Comparison of ENCODE assay signal across 12 cellular contexts in the genomic region with DNA sequence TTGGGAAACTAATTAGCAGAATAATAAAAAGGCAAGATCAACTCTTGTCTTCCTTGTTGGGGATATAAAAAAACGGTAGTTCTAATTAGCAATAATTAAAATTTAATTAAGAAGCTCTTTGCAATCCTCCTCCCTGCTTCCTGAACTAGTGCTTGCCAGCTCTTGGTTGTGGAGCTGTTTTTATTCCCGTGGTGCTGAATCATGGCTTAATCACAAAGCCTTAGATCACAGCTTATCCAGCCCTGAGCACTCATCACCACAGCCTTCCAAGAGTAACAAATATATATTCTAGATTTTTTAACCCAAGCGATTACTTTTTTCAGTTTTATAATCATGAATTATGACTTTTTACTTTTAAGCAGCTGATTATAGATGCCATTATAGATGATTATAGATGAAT.
A peak's percentile ranks its signal among the peaks of the same experiment; 100 is the strongest.
DNase-seq lines count a peak whose midpoint lies in the region; ATAC-seq, FAIRE-seq and TF ChIP-seq lines count a peak whose summit lies in the region.
"Had no signal": no experiment of that assay in that cellular context is flagged by ENCODE, and none has a peak within 500 bp of the region (broad histone marks: within the 10 kb centered on the region; RNA-seq: fewer than 3 reads in every experiment).

No MANE protein-coding gene starts in this region.

- DNase-seq in CMK (ENCODE audit: low read depth) = peak; percentile 7
- DNase-seq in HTR-8/SVneo (ENCODE audit: insufficient read length, low spot score) = peak; percentile 8
- peak; percentile 50 for DNase-seq in amniotic epithelial cell (ENCODE audit: low read depth)
- DNase-seq in iPS DF 6.9 (ENCODE audit: low read depth, low spot score) = peak; percentile 4
- no peak for DNase-seq in stimulated activated naive CD8-positive, alpha-beta T cell treated with anti-CD3 and anti-CD28 coated beads, Interleukin-15, Interleukin-2, amounts not matched to agents 100 U/mL and 50 U/mL, for 24 hours
- no peak for DNase-seq in hippocampal formation (lab: John Stamatoyannopoulos, UW)
- no peak for DNase-seq in CD8-positive, alpha-beta T cell
- DNase-seq: activated CD4-positive, alpha-beta T cell treated with anti-CD3 and anti-CD28 coated beads for 48 hours; effector CD8-positive, alpha-beta T cell; transverse colon had no signal

- H3K4me3 ChIP-seq in iPS DF 6.9 (ENCODE audit: low read length) = no peak overlapping the region
- H3K4me3 ChIP-seq in CD8-positive, alpha-beta T cell (ENCODE audit: low read depth, low read length) = no peak overlapping the region
- H3K4me3 ChIP-seq: transverse colon had no signal

- no peak for ATAC-seq in stimulated activated naive CD8-positive, alpha-beta T cell treated with anti-CD3 and anti-CD28 coated beads, Interleukin-15, Interleukin-2, amounts not matched to agents 100 U/mL and 50 U/mL, for 24 hours
- ATAC-seq in HG02852 (IDR thresholded peaks at IDR 0.05; ENCODE audit: unreplicated experiment) = no peak
- ATAC-seq in CD8-positive, alpha-beta T cell = no peak

- TF ChIP-seq CTCF in CD8-positive, alpha-beta T cell (IDR thresholded peaks at IDR 0.05) = no peak

- H3K27ac ChIP-seq in iPS DF 6.9 (ENCODE audit: low read length) = no peak overlapping the region
- no peak overlapping the region for H3K27ac ChIP-seq in CD8-positive, alpha-beta T cell (ENCODE audit: low read depth, low read length)
- H3K27ac ChIP-seq: transverse colon had no signal

- no peak overlapping the region for H3K27ac Mint-ChIP-seq in CD8-positive, alpha-beta T cell
- H3K27ac Mint-ChIP-seq: activated naive CD4-positive, alpha-beta T cell treated with anti-CD3 and anti-CD28 coated beads, Interleukin-2, amount 50 U/mL, for 24 hours had no signal

- no peaks in the 10 kb centered on the region for H3K9me3 Mint-ChIP-seq in CD8-positive, alpha-beta T cell
- H3K9me3 Mint-ChIP-seq: activated naive CD4-positive, alpha-beta T cell treated with anti-CD3 and anti-CD28 coated beads, Interleukin-2, amount 50 U/mL, for 24 hours had no signal

- POLR2A ChIA-PET in CD8-positive, alpha-beta T cell (lab: Charles Lee) = interaction anchor here (0.6 kb wide), 1 partner anchor 144 kb away, joined by 3 read pairs; no protein-coding TSS in a partner anchor

- peaks cover 19% of the 10 kb centered on the region for H3K27me3 Mint-ChIP-seq in CD8-positive, alpha-beta T cell (ENCODE audit: low read depth)

- no peaks in the 10 kb centered on the region for H3K27me3 ChIP-seq in iPS DF 6.9 (ENCODE audit: control insufficient read depth, insufficient read depth, low read length)
- H3K27me3 ChIP-seq in CD8-positive, alpha-beta T cell (ENCODE audit: insufficient read depth, low read length) = peaks cover 3% of the 10 kb centered on the region

- H3K4me1 Mint-ChIP-seq in CD8-positive, alpha-beta T cell (ENCODE audit: low read depth) = no peaks in the 10 kb centered on the region
- H3K4me1 Mint-ChIP-seq: activated naive CD4-positive, alpha-beta T cell treated with anti-CD3 and anti-CD28 coated beads, Interleukin-2, amount 50 U/mL, for 24 hours had no signal

- intact Hi-C loops in CD8-positive, alpha-beta T cell (cut with DNase I, micrococcal nuclease) = no loop called here

- no peak overlapping the region for H3K4me3 Mint-ChIP-seq in CD8-positive, alpha-beta T cell
- H3K4me3 Mint-ChIP-seq: activated naive CD4-positive, alpha-beta T cell treated with anti-CD3 and anti-CD28 coated beads, Interleukin-2, amount 50 U/mL, for 24 hours had no signal

- FAIRE-seq in HTR-8/SVneo (lab: Jason Lieb, UNC) = no peak

- H3K36me3 ChIP-seq in iPS DF 6.9 (ENCODE audit: control insufficient read depth, insufficient read depth, low read length) = no peaks in the 10 kb centered on the region
- no peaks in the 10 kb centered on the region for H3K36me3 ChIP-seq in CD8-positive, alpha-beta T cell (ENCODE audit: insufficient read depth, low read length)
- H3K36me3 ChIP-seq: transverse colon had no signal

- no peaks in the 10 kb centered on the region for H3K4me1 ChIP-seq in iPS DF 6.9 (ENCODE audit: control insufficient read depth, insufficient read depth, low read length)
- no peaks in the 10 kb centered on the region for H3K4me1 ChIP-seq in CD8-positive, alpha-beta T cell (ENCODE audit: insufficient read depth, low read length)
- H3K4me1 ChIP-seq: transverse colon had no signal

- no peaks in the 10 kb centered on the region for H3K9me3 ChIP-seq in iPS DF 6.9 (ENCODE audit: control insufficient read depth, insufficient read depth, low read length)
- no peaks in the 10 kb centered on the region for H3K9me3 ChIP-seq in CD8-positive, alpha-beta T cell (ENCODE audit: low read length)
- H3K9me3 ChIP-seq: transverse colon had no signal

- no CpG with 5 or more reads among the region's 3 CpGs for WGBS in iPS DF 6.9 (ENCODE audit: insufficient coverage, insufficient read length)

- H3K36me3 Mint-ChIP-seq in CD8-positive, alpha-beta T cell = no peaks in the 10 kb centered on the region
- H3K36me3 Mint-ChIP-seq: activated naive CD4-positive, alpha-beta T cell treated with anti-CD3 and anti-CD28 coated beads, Interleukin-2, amount 50 U/mL, for 24 hours had no signal

- CTCF ChIA-PET in CD8-positive, alpha-beta T cell (lab: Charles Lee) = no interaction called here

Comparison
In these comparisons a context has a peak if more than half of its experiments do, and no peak if none do; other contexts are left out.
1. DNase-seq: peak in CMK (single experiment), HTR-8/SVneo (single experiment), amniotic epithelial cell (single experiment) and iPS DF 6.9 (single experiment); none in stimulated activated naive CD8-positive, alpha-beta T cell treated with anti-CD3 and anti-CD28 coated beads, Interleukin-15, Interleukin-2, amounts not matched to agents 100 U/mL and 50 U/mL, for 24 hours (single experiment), hippocampal formation (0 of 2) and CD8-positive, alpha-beta T cell (0 of 7).